Comparison of ENCODE assay signal across 8 cellular contexts in genomic region chr1:161226320-161226711, GRCh38. TPM values are rescaled to one million over a fixed set of nuclear protein-coding genes. Genes with fewer than 3 reads are reported as not detected.
DNase-seq lines count a peak whose midpoint lies in the region; ATAC-seq and TF ChIP-seq lines count a peak whose summit lies in the region.

No MANE protein-coding gene starts in this region.

- H3K79me2 ChIP-seq in ACC112 (ENCODE audit: control insufficient read depth, insufficient read depth, low read length, unreplicated experiment) = peaks cover 3% of the 10 kb centered on the region

- H3K4me1 ChIP-seq in ACC112 (ENCODE audit: control insufficient read depth, insufficient read depth, low read length, unreplicated experiment) (peaks cover 17% of the 10 kb centered on the region), breast epithelium (peaks cover 0 to 7% of the 10 kb centered on the region in 2 donors), mesodermal cell (ENCODE audit: control insufficient read depth, insufficient read depth, low read length, poor library complexity, severe bottlenecking) (peaks cover 10% of the 10 kb centered on the region)

- intact Hi-C loops in breast epithelium (cut with DNase I; ENCODE audit: low total_unique reads) = loop anchor here (10.0 kb wide), 1 partner anchor 158 kb away; no protein-coding TSS in a partner anchor

- DNase-seq in HK-2 (ENCODE audit: unreplicated experiment) (peak; percentile 18), breast epithelium (ENCODE audit: low spot score in 2 of 2) (no peak), NCI-H1436 treated with DMSO at 0.1 percent for 48 hours (lab: John Stamatoyannopoulos, UW) (no peak), NCI-H1436 (lab: John Stamatoyannopoulos, UW) (no peak), HPDE6-E6E7 (ENCODE audit: extremely low spot score) (no peak)

- TF ChIP-seq POLR2A in breast epithelium (IDR thresholded peaks at IDR 0.05) = no peak

- no peak for ATAC-seq in HG02798 (IDR thresholded peaks at IDR 0.05; ENCODE audit: poor library complexity, unreplicated experiment)

- no peaks in the 10 kb centered on the region for H3K36me3 ChIP-seq in ACC112 (ENCODE audit: insufficient read depth, low read length)
- H3K36me3 ChIP-seq in breast epithelium = no peaks in the 10 kb centered on the region
- H3K36me3 ChIP-seq in mesodermal cell (ENCODE audit: control insufficient read depth, insufficient read depth, low read length) = peaks cover 19% of the 10 kb centered on the region

- H3K4me3 ChIP-seq in ACC112 (ENCODE audit: low read depth, low read length) (peak overlapping the region; percentile 93), breast epithelium (peak overlapping the region; percentile 62 to 83 (median 67)), mesodermal cell (ENCODE audit: extremely low read depth, insufficient read depth, low read length, poor library complexity, severe bottlenecking) (peak overlapping the region; percentile 70)

- no peak for TF ChIP-seq CTCF in breast epithelium (IDR thresholded peaks at IDR 0.05)

- peak overlapping the region; percentile 98 for H2AFZ ChIP-seq in ACC112 (ENCODE audit: low read length, unreplicated experiment)

- peak overlapping the region; percentile 52 for H3K27ac ChIP-seq in ACC112 (ENCODE audit: low read depth, low read length)
- peak overlapping the region; percentile 61 to 64 for H3K27ac ChIP-seq in breast epithelium
- H3K27ac ChIP-seq in mesodermal cell (ENCODE audit: low read depth, low read length, severe bottlenecking) = no peak overlapping the region

- WGBS in mesodermal cell (ENCODE audit: insufficient coverage in 2 of 2), 2 experiments = 18 to 34% methylated on average over 10 to 12 of the region's 15 CpGs

- H3K9me3 ChIP-seq in breast epithelium (no peaks in the 10 kb centered on the region), mesodermal cell (ENCODE audit: control insufficient read depth, low read length) (no peaks in the 10 kb centered on the region)

- H3K27me3 ChIP-seq in ACC112 (ENCODE audit: insufficient read depth, low read length) (no peaks in the 10 kb centered on the region), breast epithelium (no peaks in the 10 kb centered on the region)

RNA-seq across cellular contexts. Expression of gene TOMM40L, which starts 0.5 kb away (rescaled TPM):
- 1 to 10 TPM; 6.9 to 9.4 (median 8.2) TPM for total RNA-seq in breast epithelium
- 8.6 TPM for polyA plus RNA-seq in mesodermal cell (2013, experiment 1 of 2)
- polyA plus RNA-seq in mesodermal cell (2013, experiment 2 of 2) = 7.5 TPM

RNA-seq across cellular contexts. Expression of gene APOA2, which starts 2.9 kb away (rescaled TPM):
- total RNA-seq in breast epithelium = not detected
- 1.6 TPM for polyA plus RNA-seq in mesodermal cell (2013, experiment 1 of 2)
- polyA plus RNA-seq in mesodermal cell (2013, experiment 2 of 2) = 2.8 TPM

RNA-seq across cellular contexts. Expression of gene FCER1G, which starts 11.2 kb away (rescaled TPM):
- 100 to 1,000 TPM in 1 of 3 donors, 10 to 100 TPM in 2; 40.3 to 153 (median 70.1) TPM for total RNA-seq in breast epithelium
- polyA plus RNA-seq in mesodermal cell (2013, experiment 1 of 2) = 3.4 TPM
- 2.1 TPM for polyA plus RNA-seq in mesodermal cell (2013, experiment 2 of 2)

RNA-seq across cellular contexts. Expression of gene NR1I3, which starts 11.7 kb away (rescaled TPM):
- total RNA-seq in breast epithelium = not detected
- not detected for polyA plus RNA-seq in mesodermal cell (2013, experiment 1 of 2)
- not detected for polyA plus RNA-seq in mesodermal cell (2013, experiment 2 of 2)

RNA-seq across cellular contexts. Expression of gene NDUFS2, which starts 24.1 kb away (rescaled TPM):
- 100 to 1,000 TPM; 102 to 129 (median 116) TPM for total RNA-seq in breast epithelium
- 106 TPM for polyA plus RNA-seq in mesodermal cell (2013, experiment 1 of 2)
- 95.6 TPM for polyA plus RNA-seq in mesodermal cell (2013, experiment 2 of 2)
